ENCODE assay signal across 31 cellular contexts in genomic region chr5:54140247-54140646, GRCh38.
DNase-seq lines count a peak whose midpoint lies in the region; ATAC-seq, FAIRE-seq and TF ChIP-seq lines count a peak whose summit lies in the region.
"Had no signal": no experiment of that assay in that cellular context is flagged by ENCODE, and none has a peak within 500 bp of the region (broad histone marks: within the 10 kb centered on the region; RNA-seq: fewer than 3 reads in every experiment).

No MANE protein-coding gene starts in this region.

- H3K4me1 ChIP-seq in K562 (replicated peaks in 1 of 2; ENCODE audit: control insufficient read depth in 2 of 2, insufficient read depth in 2 of 2, low read length in 2 of 2): no peaks in the 10 kb centered on the region
- H3K4me1 ChIP-seq: A549; BE2C; BLaER1; BLaER1 treated with 17β-estradiol and CSF1 and Interleukin-3, amounts not matched to agents 10 nM and 100 nM; Caco-2 had no signal

- 98% methylated on average over 2 of the region's 2 CpGs for WGBS in K562 (ENCODE audit: insufficient coverage, low coverage, missing lambda C conversion rate)

- TF ChIP-seq POLR2A in K562 (conservative IDR thresholded peaks at IDR 0.05): no peak

- H3K4me2 ChIP-seq in K562 (ENCODE audit: insufficient read depth, low read length): no peak overlapping the region
- H3K4me2 ChIP-seq: A549; BLaER1; BLaER1 treated with 17β-estradiol and CSF1 and Interleukin-3, amounts not matched to agents 10 nM and 100 nM had no signal

- no peak for TF ChIP-seq RAD21 in K562 (CRISPR knock-in tag; conservative IDR thresholded peaks at IDR 0.05 in 1 of 2, IDR thresholded peaks at IDR 0.05 in 1 of 2)

- H3K4me1 Mint-ChIP-seq in activated naive CD8-positive, alpha-beta T cell treated with anti-CD3 and anti-CD28 coated beads, Interleukin-2, amount 50 U/mL, for 24 hours: no peaks in the 10 kb centered on the region
- H3K4me1 Mint-ChIP-seq: B cell, CD14-positive monocyte had no signal

- H3K9me3 ChIP-seq in K562 (replicated peaks; ENCODE audit: control insufficient read depth, insufficient read depth, low read depth, low read length): no peaks in the 10 kb centered on the region
- H3K9me3 ChIP-seq: A549; BE2C; BLaER1; BLaER1 treated with 17β-estradiol and CSF1 and Interleukin-3, amounts not matched to agents 10 nM and 100 nM; Caco-2 had no signal

- no TSS peak for BruUV-seq in K562 (replicated peaks; lab: Mats Ljungman, UMichigan)

- H3K9me1 ChIP-seq in K562 (ENCODE audit: control insufficient read depth, insufficient read depth, low read length): no peaks in the 10 kb centered on the region

- H3K9ac ChIP-seq in K562 (ENCODE audit: insufficient read depth in 1 of 2, low read depth in 2 of 2, low read length in 2 of 2): no peak overlapping the region
- H3K9ac ChIP-seq: BLaER1; BLaER1 treated with 17β-estradiol and CSF1 and Interleukin-3, amounts not matched to agents 10 nM and 100 nM had no signal

- no peaks in the 10 kb centered on the region for H3K27me3 Mint-ChIP-seq in activated naive CD8-positive, alpha-beta T cell treated with anti-CD3 and anti-CD28 coated beads, Interleukin-2, amount 50 U/mL, for 24 hours
- H3K27me3 Mint-ChIP-seq: B cell; CD4-positive, alpha-beta memory T cell; CD4-positive, alpha-beta T cell; CD4-positive, CD25-positive, alpha-beta regulatory T cell; CD8-positive, alpha-beta memory T cell had no signal

- in situ Hi-C loops in K562 (cut with MboI): no loop called here

- H3K9me3 Mint-ChIP-seq in activated naive CD8-positive, alpha-beta T cell treated with anti-CD3 and anti-CD28 coated beads, Interleukin-2, amount 50 U/mL, for 24 hours: no peaks in the 10 kb centered on the region
- H3K9me3 Mint-ChIP-seq: CD4-positive, alpha-beta T cell; CD4-positive, CD25-positive, alpha-beta regulatory T cell; CD8-positive, alpha-beta memory T cell; CD8-positive, alpha-beta T cell had no signal

- TF ChIP-seq EP300 in K562 (IDR thresholded peaks at IDR 0.05; ENCODE audit: low read length): no peak

- H2AFZ ChIP-seq in K562 (ENCODE audit: low read depth, low read length): no peak overlapping the region

- H3K27ac ChIP-seq in K562 (ENCODE audit: extremely low read depth, low read depth, low read length): no peak overlapping the region
- H3K27ac ChIP-seq: 22Rv1; A549; BLaER1; BLaER1 treated with 17β-estradiol and CSF1 and Interleukin-3, amounts not matched to agents 10 nM and 100 nM; C4-2B had no signal

- intact Hi-C loops in K562 (cut with micrococcal nuclease): no loop called here

- H3K4me3 ChIP-seq in K562: no peak overlapping the region
- H3K4me3 ChIP-seq: A549; BLaER1; BLaER1 treated with 17β-estradiol and CSF1 and Interleukin-3, amounts not matched to agents 10 nM and 100 nM had no signal

- CTCF ChIA-PET in K562 (lab: Yijun Ruan, JAX; ENCODE audit: low intra/inter-chr PET ratio): interaction anchor here (0.7 kb wide), 1 partner anchor 176 kb away, joined by 3 read pairs; no protein-coding TSS in a partner anchor

- TF ChIP-seq CTCF in K562 (IDR thresholded peaks at IDR 0.05 in 2 of 3, conservative IDR thresholded peaks at IDR 0.05 in 1 of 3; ENCODE audit: insufficient read depth in 2 of 3, low read depth in 1 of 3, low read length in 3 of 3): no peak

- no peak for ATAC-seq in K562
- no peak for ATAC-seq in activated naive CD8-positive, alpha-beta T cell treated with anti-CD3 and anti-CD28 coated beads, Interleukin-2, amount 50 U/mL, for 24 hours
- ATAC-seq: A549; CD8-positive, alpha-beta T cell had no signal

- H3K36me3 ChIP-seq in K562 (ENCODE audit: control insufficient read depth, insufficient read depth, low read length): peaks cover 10% of the 10 kb centered on the region; the same call in 1 of the 3 replicates
- H3K36me3 ChIP-seq: BE2C, BLaER1 had no signal

- POLR2A ChIA-PET in K562 (lab: Yijun Ruan, JAX): interaction anchor here (0.7 kb wide), 1 partner anchor 43 kb away, joined by 3 read pairs; no protein-coding TSS in a partner anchor

- H3K79me2 ChIP-seq in K562 (ENCODE audit: control insufficient read depth, insufficient read depth, low read length): no peaks in the 10 kb centered on the region; the same call in 2 of the 3 replicates

- H3K27ac Mint-ChIP-seq in activated naive CD8-positive, alpha-beta T cell treated with anti-CD3 and anti-CD28 coated beads, Interleukin-2, amount 50 U/mL, for 24 hours: no peak overlapping the region
- H3K27ac Mint-ChIP-seq: B cell; CD4-positive, alpha-beta memory T cell; CD4-positive, alpha-beta T cell; CD4-positive, CD25-positive, alpha-beta regulatory T cell; CD8-positive, alpha-beta memory T cell; CD8-positive, alpha-beta T cell had no signal

- no peak for DNase-seq in K562 (ENCODE audit: extremely low read depth in 1 of 4, low spot score in 3 of 4)
- DNase-seq in activated naive CD8-positive, alpha-beta T cell treated with anti-CD3 and anti-CD28 coated beads, Interleukin-2, amount 50 U/mL, for 24 hours: no peak
- DNase-seq: 8988T; ACHN; AML-193; BE2C; C1 segment of cervical spinal cord; Caco-2; Calu3; CD4-positive, alpha-beta memory T cell; CD4-positive, alpha-beta T cell; CD4-positive, CD25-positive, alpha-beta regulatory T cell; CD8-positive, alpha-beta memory T cell; CD8-positive, alpha-beta T cell; COR-L47; DMS 273 treated with DMSO at 0.1 percent for 48 hours; DMS153; DMS53; DMS79; DMS79 treated with DMSO at 0.1 percent for 48 hours; DND-41; EL had no signal

- H3K36me3 Mint-ChIP-seq in activated naive CD8-positive, alpha-beta T cell treated with anti-CD3 and anti-CD28 coated beads, Interleukin-2, amount 50 U/mL, for 24 hours (ENCODE audit: low read depth): peaks cover 9% of the 10 kb centered on the region

- H3K27me3 ChIP-seq in K562 (ENCODE audit: control insufficient read depth in 2 of 2, insufficient read depth in 2 of 2, low read length in 2 of 2): no peaks in the 10 kb centered on the region
- H3K27me3 ChIP-seq: BE2C; BLaER1; BLaER1 treated with 17β-estradiol and CSF1 and Interleukin-3, amounts not matched to agents 10 nM and 100 nM had no signal

- no peak overlapping the region for H3K4me3 Mint-ChIP-seq in activated naive CD8-positive, alpha-beta T cell treated with anti-CD3 and anti-CD28 coated beads, Interleukin-2, amount 50 U/mL, for 24 hours
- H3K4me3 Mint-ChIP-seq: B cell; CD14-positive monocyte; CD4-positive, alpha-beta memory T cell; CD4-positive, alpha-beta T cell; CD4-positive, CD25-positive, alpha-beta regulatory T cell; CD8-positive, alpha-beta memory T cell; CD8-positive, alpha-beta T cell had no signal

- no peak for FAIRE-seq in K562 (lab: Jason Lieb, UNC)
- FAIRE-seq: A204.1, A549, D721Med had no signal

- no peaks in the 10 kb centered on the region for H4K20me1 ChIP-seq in K562 (replicated peaks; ENCODE audit: control insufficient read depth, insufficient read depth, low read length)

TF ChIP-seq in K562, 482 proteins besides CTCF, POLR2A, EP300 and RAD21 (continues in another document):
- TF ChIP-seq POLR2H (tag; IDR thresholded peaks at IDR 0.05; ENCODE audit: low read depth) (no peak), ZFP91 (CRISPR knock-in tag; IDR thresholded peaks at IDR 0.05) (no peak), ZNF408 (CRISPR knock-in tag; IDR thresholded peaks at IDR 0.05; ENCODE audit: low read depth) (no peak), DACH1 (IDR thresholded peaks at IDR 0.05; ENCODE audit: partially characterized antibody) (peak; percentile 94), BCL6 (CRISPR knock-in tag; IDR thresholded peaks at IDR 0.05) (no peak), ZBTB2 (IDR thresholded peaks at IDR 0.05) (0 out of 2 replicates have a peak, but pooled peaks have one; percentile 47), ZNF280A (IDR thresholded peaks at IDR 0.05; ENCODE audit: low read depth, partially characterized antibody) (no peak), STAT5A (IDR thresholded peaks at IDR 0.05; ENCODE audit: borderline replicate concordance, low read length) (no peak), TEAD2 (tag; IDR thresholded peaks at IDR 0.05) (no peak)
